ENCODE assay signal across 23 cellular contexts in genomic region chr12:6526766-6527525, GRCh38. TPM values are rescaled to one million over a fixed set of nuclear protein-coding genes. Genes with fewer than 3 reads are reported as not detected.
DNase-seq lines count a peak whose midpoint lies in the region; ATAC-seq and TF ChIP-seq lines count a peak whose summit lies in the region.
"Had no signal": no experiment of that assay in that cellular context is flagged by ENCODE, and none has a peak within 500 bp of the region (broad histone marks: within the 10 kb centered on the region; RNA-seq: fewer than 3 reads in every experiment).

No MANE protein-coding gene starts in this region.

- CTCF ChIA-PET in MCF 10A (lab: Yijun Ruan, JAX) = interaction anchor here (0.6 to 1.1 kb wide), 3 partner anchors 11 to 250 kb away, joined by 4 to 7 read pairs (median 6); no protein-coding TSS in a partner anchor
- CTCF ChIA-PET in CD4-positive, alpha-beta T cell (lab: Charles Lee) = no interaction called here

- no peaks in the 10 kb centered on the region for H3K9me3 Mint-ChIP-seq in MCF 10A (ENCODE audit: unreplicated experiment)
- no peaks in the 10 kb centered on the region for H3K9me3 Mint-ChIP-seq in CD4-positive, alpha-beta T cell
- H3K9me3 Mint-ChIP-seq in nephron progenitor cell = no peaks in the 10 kb centered on the region
- H3K9me3 Mint-ChIP-seq: CD8-positive, alpha-beta memory T cell; IgD-negative memory B cell had no signal

- H3K4me3 Mint-ChIP-seq in MCF 10A (ENCODE audit: unreplicated experiment) (no peak overlapping the region), nephron progenitor cell (no peak overlapping the region)
- no peak overlapping the region for H3K4me3 Mint-ChIP-seq in CD4-positive, alpha-beta T cell
- H3K4me3 Mint-ChIP-seq: CD8-positive, alpha-beta memory T cell; IgD-negative memory B cell had no signal

- no peak overlapping the region for H3K4me2 ChIP-seq in trophoblast cell (ENCODE audit: low read length)

- H3K27me3 ChIP-seq in breast epithelium = no peaks in the 10 kb centered on the region
- H3K27me3 ChIP-seq in trophoblast cell (ENCODE audit: insufficient read depth, low read length) = no peaks in the 10 kb centered on the region
- H3K27me3 ChIP-seq in effector memory CD4-positive, alpha-beta T cell (replicated peaks; ENCODE audit: control insufficient read depth, insufficient read depth, low read length, poor library complexity, severe bottlenecking) = no peaks in the 10 kb centered on the region
- no peaks in the 10 kb centered on the region for H3K27me3 ChIP-seq in CD4-positive, alpha-beta T cell (ENCODE audit: control insufficient read depth, insufficient read depth, low read length)

- no peak overlapping the region for H3K18ac ChIP-seq in trophoblast cell (ENCODE audit: low read length)

- no peak for TF ChIP-seq CTCF in breast epithelium (IDR thresholded peaks at IDR 0.05)
- no peak for TF ChIP-seq CTCF in MCF 10A (IDR thresholded peaks at IDR 0.05; ENCODE audit: unreplicated experiment)
- TF ChIP-seq CTCF in CD4-positive, alpha-beta T cell (IDR thresholded peaks at IDR 0.05) = no peak
- TF ChIP-seq CTCF in nephron progenitor cell (IDR thresholded peaks at IDR 0.05) = no peak

- no peak overlapping the region for H2AFZ ChIP-seq in trophoblast cell (ENCODE audit: insufficient read depth, low read length, poor library complexity)

- ATAC-seq in esophagus mucosa (peak; percentile 74), HG03025 (IDR thresholded peaks at IDR 0.05; ENCODE audit: low FRiP score, unreplicated experiment) (no peak)
- no peak for ATAC-seq in CD4-positive, alpha-beta T cell (ENCODE audit: poor library complexity)
- ATAC-seq: HCT116 had no signal

- peaks cover 0 to 5% of the 10 kb centered on the region in 2 donors for H3K4me1 ChIP-seq in breast epithelium
- peaks cover 21 to 28% of the 10 kb centered on the region in 2 experiments for H3K4me1 ChIP-seq in trophoblast cell (ENCODE audit: control insufficient read depth in 1 of 2, insufficient read depth in 2 of 2, low read length in 2 of 2)
- peaks cover 2% of the 10 kb centered on the region for H3K4me1 ChIP-seq in effector memory CD4-positive, alpha-beta T cell (ENCODE audit: control insufficient read depth, insufficient read depth, low read length, poor library complexity, severe bottlenecking)

- no peak overlapping the region for H2BK5ac ChIP-seq in trophoblast cell (ENCODE audit: low read depth, low read length, poor library complexity)

- peaks cover 4% of the 10 kb centered on the region for H3K79me2 ChIP-seq in trophoblast cell (ENCODE audit: control insufficient read depth, insufficient read depth, low read length, poor library complexity)

- H2AK5ac ChIP-seq in trophoblast cell (ENCODE audit: low read length) = no peak overlapping the region

- H3K23ac ChIP-seq in trophoblast cell (ENCODE audit: low read length) = no peak overlapping the region

- DNase-seq in breast epithelium (ENCODE audit: low spot score in 2 of 2) = peak in 1 of 2 donors; percentile 56
- no peak for DNase-seq in MCF 10A (ENCODE audit: unreplicated experiment)
- DNase-seq in trophoblast cell = no peak
- no peak for DNase-seq in effector memory CD4-positive, alpha-beta T cell
- DNase-seq in CD4-positive, alpha-beta T cell = no peak
- DNase-seq in nephron progenitor cell = no peak
- DNase-seq: AML-193; C1 segment of cervical spinal cord; CD8-positive, alpha-beta memory T cell; DMS53; GDM1; Karpas-422; NCI-H1694 treated with DMSO at 0.1 percent for 48 hours; NCI-H2081 treated with DMSO at 0.1 percent for 48 hours; NCI-H2171 treated with DMSO at 0.1 percent for 48 hours; NCI-H446; NCI-H526; RPMI8226; SHP77 had no signal

- no peak overlapping the region for H4K91ac ChIP-seq in trophoblast cell (ENCODE audit: low read depth, low read length)

- intact Hi-C loops in breast epithelium (cut with DNase I; ENCODE audit: low total_unique reads) = loop anchor here (1.0 kb wide), 1 partner anchor 36 kb away; no protein-coding TSS in a partner anchor
- intact Hi-C loops in MCF 10A (cut with micrococcal nuclease) = no loop called here
- intact Hi-C loops in CD4-positive, alpha-beta T cell (cut with DNase I, micrococcal nuclease) = no loop called here

- no peak overlapping the region for H3K4ac ChIP-seq in trophoblast cell (ENCODE audit: low read depth, low read length)

- H3K36me3 Mint-ChIP-seq in MCF 10A (ENCODE audit: insufficient read depth, unreplicated experiment) (peaks cover 91% of the 10 kb centered on the region), nephron progenitor cell (ENCODE audit: low read depth) (peaks cover 90% of the 10 kb centered on the region)
- peaks cover 95% of the 10 kb centered on the region for H3K36me3 Mint-ChIP-seq in CD4-positive, alpha-beta T cell (ENCODE audit: low read depth)

- H3K27me3 Mint-ChIP-seq in MCF 10A (ENCODE audit: insufficient read depth, unreplicated experiment) = no peaks in the 10 kb centered on the region
- no peaks in the 10 kb centered on the region for H3K27me3 Mint-ChIP-seq in CD4-positive, alpha-beta T cell
- H3K27me3 Mint-ChIP-seq in nephron progenitor cell (ENCODE audit: low read depth, poor library complexity) = no peaks in the 10 kb centered on the region
- H3K27me3 Mint-ChIP-seq: CD8-positive, alpha-beta memory T cell; IgD-negative memory B cell had no signal

- peak overlapping the region; percentile 46 for H2BK12ac ChIP-seq in trophoblast cell (ENCODE audit: low read length)

- H3K4me3 ChIP-seq in breast epithelium (no peak overlapping the region), trophoblast cell (ENCODE audit: low read depth, low read length) (no peak overlapping the region)
- H3K4me3 ChIP-seq in effector memory CD4-positive, alpha-beta T cell (ENCODE audit: insufficient read depth, low read depth, low read length, poor library complexity, severe bottlenecking) = no peak overlapping the region

- H3K14ac ChIP-seq in trophoblast cell (ENCODE audit: low read length) = no peak overlapping the region

- POLR2A ChIA-PET in MCF 10A (lab: Yijun Ruan, JAX) = no interaction called here
- POLR2A ChIA-PET in CD4-positive, alpha-beta T cell (lab: Charles Lee) = no interaction called here

- no peaks in the 10 kb centered on the region for H3K36me3 ChIP-seq in breast epithelium
- H3K36me3 ChIP-seq in trophoblast cell (ENCODE audit: control insufficient read depth in 1 of 2, insufficient read depth in 2 of 2, low read length in 2 of 2) = peaks cover 62 to 78% of the 10 kb centered on the region in 2 experiments
- H3K36me3 ChIP-seq in effector memory CD4-positive, alpha-beta T cell (ENCODE audit: control insufficient read depth, insufficient read depth, low read length) = peaks cover 80% of the 10 kb centered on the region

- H3K27ac ChIP-seq in breast epithelium = peak overlapping the region; percentile 26 to 65
- H3K27ac ChIP-seq in trophoblast cell (ENCODE audit: low read depth, low read length) = no peak overlapping the region
- H3K27ac ChIP-seq in effector memory CD4-positive, alpha-beta T cell (ENCODE audit: insufficient read depth, low read length, poor library complexity, severe bottlenecking) = no peak overlapping the region
- H3K27ac ChIP-seq in CD4-positive, alpha-beta T cell (ENCODE audit: low read depth, low read length) = no peak overlapping the region

- no peak overlapping the region for H2BK120ac ChIP-seq in trophoblast cell (ENCODE audit: insufficient read depth, low read length, poor library complexity)

- H4K12ac ChIP-seq in trophoblast cell (ENCODE audit: low read depth, low read length) = no peak overlapping the region

- no peak overlapping the region for H4K8ac ChIP-seq in trophoblast cell (ENCODE audit: low read depth, low read length)

- no peak for TF ChIP-seq POLR2A in breast epithelium (IDR thresholded peaks at IDR 0.05)

- H3K4me1 Mint-ChIP-seq in MCF 10A (ENCODE audit: insufficient read depth, unreplicated experiment) = no peaks in the 10 kb centered on the region
- H3K4me1 Mint-ChIP-seq in CD4-positive, alpha-beta T cell (ENCODE audit: low read depth) = peaks cover 2% of the 10 kb centered on the region
- H3K4me1 Mint-ChIP-seq in nephron progenitor cell = peaks cover 18% of the 10 kb centered on the region

- H3K9me3 ChIP-seq in breast epithelium (no peaks in the 10 kb centered on the region), trophoblast cell (ENCODE audit: insufficient read depth, low read depth, low read length) (no peaks in the 10 kb centered on the region)
- no peaks in the 10 kb centered on the region for H3K9me3 ChIP-seq in effector memory CD4-positive, alpha-beta T cell (ENCODE audit: control insufficient read depth, low read length)
- H3K9me3 ChIP-seq in CD4-positive, alpha-beta T cell (ENCODE audit: control insufficient read depth, low read length) = no peaks in the 10 kb centered on the region

- peaks cover 20% of the 10 kb centered on the region for H3K79me1 ChIP-seq in trophoblast cell (ENCODE audit: low read length)

- no CpG with 5 or more reads among the region's 19 CpGs for WGBS in trophoblast cell (ENCODE audit: extremely low coverage, insufficient coverage, insufficient read length)

- H3K9ac ChIP-seq in trophoblast cell (ENCODE audit: low read length) = no peak overlapping the region

- H3K27ac Mint-ChIP-seq in MCF 10A (ENCODE audit: low read depth, unreplicated experiment) (no peak overlapping the region), nephron progenitor cell (no peak overlapping the region)
- no peak overlapping the region for H3K27ac Mint-ChIP-seq in CD4-positive, alpha-beta T cell

- BruUV-seq in MCF 10A (replicated peaks; lab: Mats Ljungman, UMichigan) = no TSS peak

RNA-seq across cellular contexts. Expression of gene GAPDH, which starts 7.4 kb away (rescaled TPM):
- total RNA-seq in breast epithelium (1,000 to 10,000 TPM; 1,134 to 1,818 (median 1,628) TPM), MCF 10A (2022) (2,995 and 4,097 TPM in 2 replicates), esophagus mucosa (3,825 TPM)
- polyA plus RNA-seq in trophoblast cell (2013) = 5,061 and 5,152 TPM in 2 replicates
- 100 to 1,000 TPM; 498 to 508 TPM for total RNA-seq in CD4-positive, alpha-beta T cell

RNA-seq across cellular contexts. Expression of gene IFFO1, which starts 28.9 kb away (rescaled TPM):
- total RNA-seq in breast epithelium (10 to 100 TPM in 2 of 3 donors, 1 to 10 TPM in 1; 7.2 to 22.4 (median 15.7) TPM), MCF 10A (2022) (0.49 and 1.1 TPM in 2 replicates), esophagus mucosa (1.2 TPM)
- polyA plus RNA-seq in trophoblast cell (2013) = 5.1 and 5.3 TPM in 2 replicates
- total RNA-seq in CD4-positive, alpha-beta T cell = 10 to 100 TPM; 21.6 to 21.9 TPM

RNA-seq across cellular contexts. Expression of gene NCAPD2, which starts 33.0 kb away (rescaled TPM):
- total RNA-seq in breast epithelium (10 to 100 TPM; 21.6 to 66.7 (median 53.9) TPM), MCF 10A (2022) (31.9 and 52.0 TPM in 2 replicates), esophagus mucosa (37.4 TPM)
- polyA plus RNA-seq in trophoblast cell (2013) = 39.3 and 41.7 TPM in 2 replicates
- 10 to 100 TPM; 13.7 to 14.9 TPM for total RNA-seq in CD4-positive, alpha-beta T cell

RNA-seq across cellular contexts. Expression of gene MRPL51, which starts 33.9 kb away (rescaled TPM):
- 10 to 100 TPM; 58.5 to 72.1 (median 62.4) TPM for total RNA-seq in breast epithelium
- 230 and 314 TPM in 2 replicates for total RNA-seq in MCF 10A (2022)
- total RNA-seq in esophagus mucosa = 180 TPM
- 534 and 575 TPM in 2 replicates for polyA plus RNA-seq in trophoblast cell (2013)
- 10 to 100 TPM; 15.1 to 16.7 TPM for total RNA-seq in CD4-positive, alpha-beta T cell

RNA-seq across cellular contexts. Expression of gene NOP2, which starts 41.1 kb away (rescaled TPM):
- total RNA-seq in breast epithelium (10 to 100 TPM; 30.6 to 37.6 (median 31.5) TPM), MCF 10A (2022) (97.1 and 108 TPM in 2 replicates), esophagus mucosa (30.6 TPM)
- 47.1 and 49.3 TPM in 2 replicates for polyA plus RNA-seq in trophoblast cell (2013)
- total RNA-seq in CD4-positive, alpha-beta T cell = 10 to 100 TPM; 75.3 to 76.8 TPM

Comparison
In these comparisons a context has a peak if more than half of its experiments do, and no peak if none do; other contexts are left out.
1. H3K27ac ChIP-seq: peak in breast epithelium (2 of 2); none in trophoblast cell (single experiment), effector memory CD4-positive, alpha-beta T cell (single experiment) and CD4-positive, alpha-beta T cell (single experiment).